In the genomic region with DNA sequence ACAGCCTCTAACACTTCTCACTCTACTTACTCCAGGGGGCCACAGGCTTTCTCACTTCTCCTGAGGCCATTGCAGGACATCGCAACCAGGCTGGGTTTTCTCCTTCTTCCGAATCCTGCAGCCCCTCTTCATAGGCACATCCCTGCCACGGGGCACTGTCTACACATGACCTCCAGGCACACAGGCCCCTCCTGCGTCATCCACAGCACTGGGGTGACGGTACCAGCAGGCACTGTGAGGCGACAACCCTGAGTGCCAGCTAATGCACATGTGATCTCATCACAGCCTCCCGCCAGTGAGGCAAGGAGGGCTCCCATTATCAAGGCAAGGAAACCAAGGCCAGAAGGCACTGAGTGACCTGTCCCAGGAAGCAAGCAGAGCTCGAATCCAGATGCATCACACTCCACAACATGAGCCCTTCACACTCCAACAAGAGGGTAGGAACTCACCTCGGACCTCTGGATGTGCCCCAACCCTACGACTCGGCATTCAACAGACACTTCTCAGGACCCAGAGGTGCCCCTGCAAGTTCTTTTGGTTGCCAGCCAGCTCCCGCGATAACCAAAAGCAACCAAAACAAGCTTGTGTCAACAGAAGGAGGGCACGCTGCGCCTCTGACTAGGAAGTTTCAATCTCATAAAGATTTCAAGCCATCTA, we compare ENCODE assay signal across 12 cellular contexts. TPM values are rescaled to one million over a fixed set of nuclear protein-coding genes. Genes with fewer than 3 reads are reported as not detected.
A peak's percentile ranks its signal among the peaks of the same experiment; 100 is the strongest.
DNase-seq lines count a peak whose midpoint lies in the region; ATAC-seq and TF ChIP-seq lines count a peak whose summit lies in the region.
"Had no signal": no experiment of that assay in that cellular context is flagged by ENCODE, and none has a peak within 500 bp of the region (broad histone marks: within the 10 kb centered on the region; RNA-seq: fewer than 3 reads in every experiment).

No MANE protein-coding gene starts in this region.

- TF ChIP-seq CTCF in WERI-Rb-1 (IDR thresholded peaks at IDR 0.05; ENCODE audit: low read depth, low read length), result no peak
- TF ChIP-seq CTCF in upper lobe of left lung (IDR thresholded peaks at IDR 0.05), result no peak
- no peak for TF ChIP-seq CTCF in neural progenitor cell (IDR thresholded peaks at IDR 0.05)

- peaks cover 17% of the 10 kb centered on the region for H3K4me1 Mint-ChIP-seq in neural progenitor cell

- no peak overlapping the region for H3K4me3 ChIP-seq in WERI-Rb-1 (ENCODE audit: low read depth, low read length)
- H3K4me3 ChIP-seq in upper lobe of left lung, result no peak overlapping the region
- no peak overlapping the region for H3K4me3 ChIP-seq in neural progenitor cell
- H3K4me3 ChIP-seq: vagina had no signal

- no peak overlapping the region for H3K4me3 Mint-ChIP-seq in neural progenitor cell
- H3K4me3 Mint-ChIP-seq: activated T-cell treated with anti-CD3 and anti-CD28 coated beads, Interleukin-2, amount 50 U/mL, for 72 hours had no signal

- peak in 1 of 4 donors; percentile 17 for TF ChIP-seq POLR2A in upper lobe of left lung (IDR thresholded peaks at IDR 0.05)

- H3K9me3 Mint-ChIP-seq in neural progenitor cell, result peaks cover 18% of the 10 kb centered on the region

- no peak overlapping the region for H2AFZ ChIP-seq in neural progenitor cell (replicated peaks)

- no peaks in the 10 kb centered on the region; the same call in 1 of the 2 replicates for H3K36me3 ChIP-seq in WERI-Rb-1
- no peaks in the 10 kb centered on the region for H3K36me3 ChIP-seq in upper lobe of left lung
- H3K36me3 ChIP-seq in neural progenitor cell, result no peaks in the 10 kb centered on the region
- H3K36me3 ChIP-seq: vagina had no signal

- H3K4me2 ChIP-seq in neural progenitor cell, result no peak overlapping the region

- no peaks in the 10 kb centered on the region for H3K27me3 ChIP-seq in WERI-Rb-1 (ENCODE audit: insufficient read depth, low read depth, severe bottlenecking)
- no peaks in the 10 kb centered on the region for H3K27me3 ChIP-seq in upper lobe of left lung
- H3K27me3 ChIP-seq in neural progenitor cell, result no peaks in the 10 kb centered on the region
- H3K27me3 ChIP-seq: vagina had no signal

- H3K36me3 Mint-ChIP-seq in neural progenitor cell, result peaks cover 6% of the 10 kb centered on the region

- WGBS in upper lobe of left lung, 2 donors, result 58 to 72% methylated on average over 14 of the region's 15 CpGs

- no peak overlapping the region for H3K27ac Mint-ChIP-seq in neural progenitor cell
- H3K27ac Mint-ChIP-seq: activated T-cell treated with anti-CD3 and anti-CD28 coated beads, Interleukin-2, amount 50 U/mL, for 72 hours had no signal

- DNase-seq in NCI-H82 (lab: John Stamatoyannopoulos, UW) (peak; percentile 39), NCI-H82 treated with DMSO at 0.1 percent for 48 hours (lab: John Stamatoyannopoulos, UW; ENCODE audit: unreplicated experiment) (no peak), WERI-Rb-1 (peak; percentile 6), mesenteric fat pad (ENCODE audit: low spot score) (peak; percentile 76), upper lobe of left lung (peak in 1 of 2 donors; percentile 17), neural progenitor cell (ENCODE audit: low spot score) (no peak)
- DNase-seq: activated CD4-positive, CD25-positive, alpha-beta regulatory T cell; activated T-cell treated with anti-CD3 and anti-CD28 coated beads, Interleukin-2, amount 50 U/mL, for 72 hours had no signal

- H3K27me3 Mint-ChIP-seq in neural progenitor cell (ENCODE audit: insufficient read depth, low read depth), result peaks cover 2% of the 10 kb centered on the region

- H3K9ac ChIP-seq in neural progenitor cell, result no peak overlapping the region

- H3K9me3 ChIP-seq in WERI-Rb-1 (ENCODE audit: severe bottlenecking), result peaks cover 12% of the 10 kb centered on the region
- H3K9me3 ChIP-seq in upper lobe of left lung, result no peaks in the 10 kb centered on the region
- no peaks in the 10 kb centered on the region for H3K9me3 ChIP-seq in neural progenitor cell (ENCODE audit: low read depth)
- H3K9me3 ChIP-seq: vagina had no signal

- no peaks in the 10 kb centered on the region for H4K20me1 ChIP-seq in neural progenitor cell (ENCODE audit: low read depth)

- no peak for TF ChIP-seq EP300 in upper lobe of left lung (IDR thresholded peaks at IDR 0.05)

- peak overlapping the region; percentile 92 for H3K27ac ChIP-seq in WERI-Rb-1
- H3K27ac ChIP-seq in upper lobe of left lung, result peak overlapping the region; percentile 74 to 85 (median 78)
- H3K27ac ChIP-seq in neural progenitor cell, result no peak overlapping the region
- H3K27ac ChIP-seq: RWPE1, vagina had no signal

- H3K4me1 ChIP-seq in upper lobe of left lung, result peaks cover 0 to 40% (median 18%) of the 10 kb centered on the region in 4 donors
- peaks cover 21% of the 10 kb centered on the region for H3K4me1 ChIP-seq in neural progenitor cell

- ATAC-seq in upper lobe of left lung (ENCODE audit: low FRiP score in 2 of 2) (peak; percentile 12 to 40), GM19351 (IDR thresholded peaks at IDR 0.05; ENCODE audit: unreplicated experiment) (no peak), GM21381 (IDR thresholded peaks at IDR 0.05; ENCODE audit: unreplicated experiment) (no peak)
- ATAC-seq: activated T-cell treated with anti-CD3 and anti-CD28 coated beads, Interleukin-2, amount 50 U/mL, for 72 hours had no signal

- peaks cover 11% of the 10 kb centered on the region for H3F3A ChIP-seq in neural progenitor cell (ENCODE audit: low read depth)

- H3K79me2 ChIP-seq in neural progenitor cell (ENCODE audit: low read depth), result peaks cover 76% of the 10 kb centered on the region

RNA-seq across cellular contexts. Expression of gene FAM174B, which starts 16.7 kb away (rescaled TPM):
- 15.4 TPM for total RNA-seq in mesenteric fat pad
- total RNA-seq in upper lobe of left lung, result 100 to 1,000 TPM in 1 of 6 donors, 10 to 100 TPM in 5; 54.5 to 109 (median 67.5) TPM
- total RNA-seq in neural progenitor cell (ENCODE audit: low replicate concordance), result 8.6 and 10.1 TPM in 2 replicates

Comparison
In these comparisons a context has a peak if more than half of its experiments do, and no peak if none do; other contexts are left out.
1. DNase-seq: peak in NCI-H82 (single experiment), WERI-Rb-1 (single experiment) and mesenteric fat pad (single experiment); none in NCI-H82 treated with DMSO at 0.1 percent for 48 hours (single experiment) and neural progenitor cell (single experiment).
2. ATAC-seq: peak in upper lobe of left lung (2 of 2); none in GM19351 (single experiment) and GM21381 (single experiment).